In the genomic region with DNA sequence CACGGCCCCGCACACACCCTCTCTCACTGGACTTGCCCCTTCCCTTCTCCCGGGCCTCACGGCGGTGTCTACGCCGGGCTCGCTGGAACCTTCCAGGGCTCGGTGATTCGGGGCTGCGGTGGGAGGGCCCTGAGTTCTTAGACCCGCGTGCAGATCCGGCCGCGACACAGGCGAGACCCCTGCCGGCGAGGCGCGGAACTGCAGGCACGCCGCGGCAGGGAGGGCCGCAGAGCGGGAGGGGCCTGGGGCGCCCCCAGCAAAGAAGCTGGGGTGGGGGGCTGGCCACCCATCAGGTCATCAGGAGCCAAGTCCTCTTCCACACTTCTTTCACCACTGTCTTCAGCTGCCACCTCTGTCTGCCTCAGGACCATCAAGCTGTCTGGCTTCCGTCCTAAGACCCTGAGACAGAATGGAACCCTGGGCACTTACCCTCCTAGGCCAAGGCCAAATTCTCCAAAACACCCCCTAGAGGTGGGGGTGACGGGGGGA, we compare ENCODE assay signal across 1 cellular context.
A peak's percentile ranks its signal among the peaks of the same experiment; 100 is the strongest.
TF ChIP-seq lines count a peak whose summit lies in the region.

No MANE protein-coding gene starts in this region.

TF ChIP-seq in GM12878, 131 proteins besides CTCF, POLR2A, EP300 and RAD21 (continued from another document):
- TF ChIP-seq ZNF592 (IDR thresholded peaks at IDR 0.05) (0 out of 2 replicates have a peak, but pooled peaks have one; percentile 22), SMC3 (IDR thresholded peaks at IDR 0.05; ENCODE audit: borderline replicate concordance, low read length) (peak; percentile 88; the same call in 1 of the 2 replicates), GATAD2B (conservative IDR thresholded peaks at IDR 0.05; ENCODE audit: low read depth) (peak; percentile 58; the same call in 1 of the 2 replicates), SIN3A (IDR thresholded peaks at IDR 0.05; ENCODE audit: low read depth, low read length) (0 out of 2 replicates have a peak, but pooled peaks have one; percentile 35), SREBF2 (IDR thresholded peaks at IDR 0.05; ENCODE audit: low read length) (no peak), CEBPB (IDR thresholded peaks at IDR 0.05; ENCODE audit: borderline replicate concordance in 1 of 2, low read depth in 2 of 2, low read length in 2 of 2) (no peak), TCF7 (IDR thresholded peaks at IDR 0.05; ENCODE audit: borderline replicate concordance) (no peak), IKZF1 (conservative IDR thresholded peaks at IDR 0.05) (peak; percentile 19; the same call in 1 of the 2 replicates), DPF2 (IDR thresholded peaks at IDR 0.05) (0 out of 2 replicates have a peak, but pooled peaks have one; percentile 21), RELA (IDR thresholded peaks at IDR 0.05; ENCODE audit: borderline replicate concordance, partially characterized antibody) (peak; percentile 36)
